11 cellular contexts compared by ENCODE assay signal in genomic region chr7:106720641-106721040, GRCh38. TPM values are rescaled to one million over a fixed set of nuclear protein-coding genes. Genes with fewer than 3 reads are reported as not detected.
DNase-seq lines count a peak whose midpoint lies in the region; ATAC-seq lines count a peak whose summit lies in the region.
"Had no signal": no experiment of that assay in that cellular context is flagged by ENCODE, and none has a peak within 500 bp of the region (broad histone marks: within the 10 kb centered on the region; RNA-seq: fewer than 3 reads in every experiment).

No MANE protein-coding gene starts in this region.

- peak; percentile 59 for ATAC-seq in GM18502 (IDR thresholded peaks at IDR 0.05; ENCODE audit: poor library complexity, unreplicated experiment)
- peak; percentile 52 for ATAC-seq in GM21576 (IDR thresholded peaks at IDR 0.05; ENCODE audit: unreplicated experiment)
- ATAC-seq in HG03342 (IDR thresholded peaks at IDR 0.05; ENCODE audit: unreplicated experiment), result peak; percentile 66

- intact Hi-C loops in posterior vena cava (cut with DNase I), result no loop called here

- DNase-seq in dedifferentiated amniotic fluid mesenchymal stem cell (ENCODE audit: extremely low spot score), result peak; percentile 14
- no peak for DNase-seq in cerebellum (ENCODE audit: low spot score)
- DNase-seq in C1 segment of cervical spinal cord (lab: John Stamatoyannopoulos, UW), result no peak
- DNase-seq in stimulated activated CD8-positive, alpha-beta memory T cell treated with anti-CD3 and anti-CD28 coated beads, Interleukin-4, amount 100 ng/mL, for 48 hours, result no peak
- DNase-seq in posterior vena cava (ENCODE audit: low spot score), result no peak
- DNase-seq: activated CD8-positive, alpha-beta memory T cell treated with anti-CD3 and anti-CD28 coated beads, Interleukin-2, amount 50 U/mL, for 4 hours; NCI-H510A treated with DMSO at 0.1 percent for 48 hours; stimulated activated CD4-positive, alpha-beta T cell treated with anti-CD3 and anti-CD28 coated beads, Interleukin-15, amount 100 ng/mL, for 24 hours had no signal

RNA-seq across cellular contexts. Expression of gene CCDC71L, which starts 59.7 kb away (rescaled TPM):
- total RNA-seq in cerebellum, result 23.9 TPM
- 10 to 100 TPM; 24.9 to 33.2 TPM for total RNA-seq in posterior vena cava
